In the genomic region with DNA sequence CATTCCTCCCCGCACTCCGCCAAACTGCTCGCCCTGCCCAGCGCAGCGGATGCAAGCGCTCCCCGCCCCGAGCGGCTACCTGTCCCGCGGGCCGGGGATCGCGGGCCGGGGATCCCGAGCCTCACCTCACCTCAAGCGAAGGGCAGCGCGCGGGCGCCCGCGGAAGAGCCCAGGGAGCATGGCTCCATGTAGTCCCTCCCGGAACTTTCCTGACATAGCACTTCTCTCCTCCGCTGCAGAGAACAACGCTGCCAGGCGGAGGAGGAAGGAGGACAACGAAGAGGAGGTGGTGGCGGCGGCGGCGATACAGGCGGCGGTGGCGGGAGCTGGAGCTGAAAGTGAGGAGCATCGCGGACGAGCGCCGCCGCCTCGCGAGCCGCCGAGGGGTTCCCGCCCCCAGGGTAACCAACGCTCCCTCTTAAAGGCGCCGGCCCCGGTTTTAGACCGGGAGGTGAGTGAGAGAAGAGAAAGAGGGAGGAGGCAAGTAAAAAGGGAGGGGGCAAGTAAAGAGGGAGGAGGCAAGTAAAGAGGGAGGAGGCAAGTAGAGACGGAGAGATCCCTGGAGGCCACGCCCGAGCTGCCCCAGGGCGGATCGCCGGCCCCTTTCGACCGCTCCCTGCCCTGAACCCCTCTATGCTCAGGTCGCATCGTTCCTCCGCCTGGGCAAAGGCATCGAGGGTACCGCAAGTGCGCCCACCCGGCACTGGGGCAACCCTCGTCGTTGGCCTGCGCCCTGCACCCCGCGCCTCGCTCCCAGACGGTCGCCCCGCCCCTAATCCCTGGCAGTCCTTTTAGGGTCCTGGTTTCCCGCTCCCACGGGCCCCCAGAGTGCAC, we compare ENCODE assay signal across 8 cellular contexts. TPM values are rescaled to one million over a fixed set of nuclear protein-coding genes. Genes with fewer than 3 reads are reported as not detected.
DNase-seq lines count a peak whose midpoint lies in the region; ATAC-seq and TF ChIP-seq lines count a peak whose summit lies in the region.

A gene with protein sequence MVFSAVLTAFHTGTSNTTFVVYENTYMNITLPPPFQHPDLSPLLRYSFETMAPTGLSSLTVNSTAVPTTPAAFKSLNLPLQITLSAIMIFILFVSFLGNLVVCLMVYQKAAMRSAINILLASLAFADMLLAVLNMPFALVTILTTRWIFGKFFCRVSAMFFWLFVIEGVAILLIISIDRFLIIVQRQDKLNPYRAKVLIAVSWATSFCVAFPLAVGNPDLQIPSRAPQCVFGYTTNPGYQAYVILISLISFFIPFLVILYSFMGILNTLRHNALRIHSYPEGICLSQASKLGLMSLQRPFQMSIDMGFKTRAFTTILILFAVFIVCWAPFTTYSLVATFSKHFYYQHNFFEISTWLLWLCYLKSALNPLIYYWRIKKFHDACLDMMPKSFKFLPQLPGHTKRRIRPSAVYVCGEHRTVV (minus strand): TSS at position 340 of the 834 bp plus-strand sequence. CDS start 37,746 bp downstream, outside the sequence.

- H3K36me3 ChIP-seq in right lobe of liver: no peaks in the 10 kb centered on the region

- no peaks in the 10 kb centered on the region for H3K27me3 ChIP-seq in right lobe of liver

- POLR2A ChIA-PET in activated CD4-positive, alpha-beta T cell treated with anti-CD3 and anti-CD28 coated beads for 36 hours (lab: Charles Lee): no interaction called here

- no peaks in the 10 kb centered on the region for H3K9me3 ChIP-seq in right lobe of liver

- H3K4me1 Mint-ChIP-seq in activated CD4-positive, alpha-beta T cell treated with anti-CD3 and anti-CD28 coated beads for 36 hours: peaks cover 17% of the 10 kb centered on the region

- intact Hi-C loops in activated CD4-positive, alpha-beta T cell treated with anti-CD3 and anti-CD28 coated beads for 36 hours (cut with DNase I, micrococcal nuclease): loop anchor here (1.0 to 10.0 kb wide), 8 partner anchors 60 to 1261 kb away; partner anchors contain the start of genes KLHL32 (in 2 of the 2), NDUFAF4 (in 2 of the 2), MANEA (in 1 of the 2) and MMS22L (in 1 of the 2)
- intact Hi-C loops in right lobe of liver (cut with DNase I): no loop called here

- peaks cover 0 to 9% (median 0%) of the 10 kb centered on the region in 4 donors for H3K4me1 ChIP-seq in right lobe of liver

- DNase-seq in AG08395 (ENCODE audit: low spot score): peak; percentile 83
- DNase-seq in NCI-H2171 treated with DMSO at 0.1 percent for 48 hours (lab: John Stamatoyannopoulos, UW): peak; percentile 72
- DNase-seq in activated CD4-positive, alpha-beta T cell treated with anti-CD3 and anti-CD28 coated beads for 36 hours: peak; percentile 88
- peak; percentile 17 for DNase-seq in dedifferentiated amniotic fluid mesenchymal stem cell (ENCODE audit: extremely low spot score)
- DNase-seq in right lobe of liver: peak; percentile 50 to 67 (median 61)
- DNase-seq in stimulated activated CD4-positive, alpha-beta T cell treated with anti-CD3 and anti-CD28 coated beads, Interleukin-4, amount 100 ng/mL, for 4 hours: peak; percentile 47 to 61

- no peak within 1 kb of the TSS for H3K27ac ChIP-seq in right lobe of liver

- TF ChIP-seq POLR2A in right lobe of liver (IDR thresholded peaks at IDR 0.05): no peak

- H3K27ac Mint-ChIP-seq in activated CD4-positive, alpha-beta T cell treated with anti-CD3 and anti-CD28 coated beads for 36 hours: peak within 1 kb of the TSS; percentile 65

- no peaks in the 10 kb centered on the region for H3K36me3 Mint-ChIP-seq in activated CD4-positive, alpha-beta T cell treated with anti-CD3 and anti-CD28 coated beads for 36 hours (ENCODE audit: low read depth)

- peak within 1 kb of the TSS; percentile 86 for H3K4me3 Mint-ChIP-seq in activated CD4-positive, alpha-beta T cell treated with anti-CD3 and anti-CD28 coated beads for 36 hours

- H3K4me3 ChIP-seq in right lobe of liver: peak within 1 kb of the TSS; percentile 51 to 64 (median 63)

- peaks cover 32% of the 10 kb centered on the region for H3K27me3 Mint-ChIP-seq in activated CD4-positive, alpha-beta T cell treated with anti-CD3 and anti-CD28 coated beads for 36 hours

- H3K9me3 Mint-ChIP-seq in activated CD4-positive, alpha-beta T cell treated with anti-CD3 and anti-CD28 coated beads for 36 hours (ENCODE audit: low read depth): no peaks in the 10 kb centered on the region

- TF ChIP-seq CTCF in right lobe of liver (IDR thresholded peaks at IDR 0.05): no peak

- whole genome bisulfite sequencing in right lobe of liver (ENCODE audit: insufficient coverage, low coverage, low lambda C conversion rate, missing lambda C conversion rate): 2% methylated on average over 36 of the region's 77 CpGs

- peak; percentile 89 for ATAC-seq in GM18858 (IDR thresholded peaks at IDR 0.05; ENCODE audit: unreplicated experiment)
- peak; percentile 82 for ATAC-seq in HG03060 (IDR thresholded peaks at IDR 0.05; ENCODE audit: low read depth, unreplicated experiment)
- peak; percentile 99 for ATAC-seq in activated CD4-positive, alpha-beta T cell treated with anti-CD3 and anti-CD28 coated beads for 36 hours
- ATAC-seq in right lobe of liver: peak; percentile 81 to 83 (median 82)

- CTCF ChIA-PET in activated CD4-positive, alpha-beta T cell treated with anti-CD3 and anti-CD28 coated beads for 36 hours (lab: Charles Lee): interaction anchor here (0.6 to 2.1 kb wide), 3 partner anchors 11 to 222 kb away, joined by 3 to 6 read pairs (median 4); no protein-coding TSS in a partner anchor

RNA-seq across cellular contexts. Expression of the gene that starts here (rescaled TPM):
- total RNA-seq in activated CD4-positive, alpha-beta T cell treated with anti-CD3 and anti-CD28 coated beads for 36 hours: 1 to 10 TPM; 1.2 to 1.3 TPM
- under 1 TPM in 4 of 6 experiments, not detected in 2; 0.02 to 0.16 (median 0.07) TPM for total RNA-seq in right lobe of liver

Comparison
In these comparisons a context has a peak if more than half of its experiments do, and no peak if none do; other contexts are left out.
1. Peak in DNase-seq, ATAC-seq and H3K4me3 ChIP-seq in right lobe of liver; RNA of the gene not detected or under 1 TPM.
2. DNase-seq: peak in every context shown above with its lines; median percentile 88 in activated CD4-positive, alpha-beta T cell treated with anti-CD3 and anti-CD28 coated beads for 36 hours; 83 in AG08395; 72 in NCI-H2171 treated with DMSO at 0.1 percent for 48 hours; 61 in right lobe of liver; 54 in stimulated activated CD4-positive, alpha-beta T cell treated with anti-CD3 and anti-CD28 coated beads, Interleukin-4, amount 100 ng/mL, for 4 hours; 17 in dedifferentiated amniotic fluid mesenchymal stem cell.
3. intact Hi-C loops: an anchor here in activated CD4-positive, alpha-beta T cell treated with anti-CD3 and anti-CD28 coated beads for 36 hours (1.0 to 10.0 kb wide); none called in right lobe of liver.